ENCODE assay signal across 11 cellular contexts in genomic region chr7:22355620-22356009, GRCh38. TPM values are rescaled to one million over a fixed set of nuclear protein-coding genes. Genes with fewer than 3 reads are reported as not detected.
A peak's percentile ranks its signal among the peaks of the same experiment; 100 is the strongest.
DNase-seq lines count a peak whose midpoint lies in the region; ATAC-seq and TF ChIP-seq lines count a peak whose summit lies in the region.
"Had no signal": no experiment of that assay in that cellular context is flagged by ENCODE, and none has a peak within 500 bp of the region (broad histone marks: within the 10 kb centered on the region; RNA-seq: fewer than 3 reads in every experiment).

No MANE protein-coding gene starts in this region.

- DNase-seq in Calu3 (no peak), Karpas-422 (peak; percentile 59), chondrocyte (ENCODE audit: low spot score) (no peak), hypothalamus (lab: John Stamatoyannopoulos, UW) (no peak), DMS79 (lab: John Stamatoyannopoulos, UW) (no peak), DMS114 treated with DMSO at 0.1 percent for 48 hours (lab: John Stamatoyannopoulos, UW; ENCODE audit: unreplicated experiment) (no peak)
- no peak for DNase-seq in natural killer cell treated with Interleukin-12 subunit alpha and Interleukin-12 subunit beta and Interleukin-15 and Interleukin-18, amount 100 ng/mL, for 72 hours (ENCODE audit: low spot score)
- DNase-seq: brain microvascular endothelial cell, occipital lobe had no signal

- peak overlapping the region; percentile 87 for H3K4me3 ChIP-seq in Karpas-422 (ENCODE audit: low read length)

- H3K4me1 Mint-ChIP-seq in Calu3 (ENCODE audit: low read depth, unreplicated experiment): peaks cover 62% of the 10 kb centered on the region
- peaks cover 15% of the 10 kb centered on the region for H3K4me1 Mint-ChIP-seq in chondrocyte (ENCODE audit: low read depth)
- H3K4me1 Mint-ChIP-seq in natural killer cell treated with Interleukin-12 subunit alpha and Interleukin-12 subunit beta and Interleukin-15 and Interleukin-18, amount 100 ng/mL, for 72 hours (ENCODE audit: low read depth in 2 of 2): peaks cover 0 to 5% of the 10 kb centered on the region in 2 donors

- peaks cover 11% of the 10 kb centered on the region; the same call in 1 of the 2 replicates for H3K9me3 ChIP-seq in Karpas-422 (ENCODE audit: low read length)

- peaks cover 2% of the 10 kb centered on the region for H3K9me3 Mint-ChIP-seq in Calu3 (ENCODE audit: low read depth, unreplicated experiment)
- H3K9me3 Mint-ChIP-seq in chondrocyte (ENCODE audit: low read depth): peaks cover 20% of the 10 kb centered on the region
- peaks cover 5% of the 10 kb centered on the region for H3K9me3 Mint-ChIP-seq in natural killer cell treated with Interleukin-12 subunit alpha and Interleukin-12 subunit beta and Interleukin-15 and Interleukin-18, amount 100 ng/mL, for 72 hours

- CTCF ChIA-PET in Calu3 (lab: Charles Lee): interaction anchor here (0.7 to 1.6 kb wide), 5 partner anchors 10 to 89 kb away, joined by 3 to 16 read pairs (median 5); no protein-coding TSS in a partner anchor

- H3K4me1 ChIP-seq in Karpas-422 (ENCODE audit: low read length): peaks cover 49% of the 10 kb centered on the region

- H3K36me3 Mint-ChIP-seq in Calu3 (ENCODE audit: insufficient read depth, unreplicated experiment) (peaks cover 41% of the 10 kb centered on the region), chondrocyte (ENCODE audit: low read depth) (peaks cover 2% of the 10 kb centered on the region)
- peaks cover 13% of the 10 kb centered on the region for H3K36me3 Mint-ChIP-seq in natural killer cell treated with Interleukin-12 subunit alpha and Interleukin-12 subunit beta and Interleukin-15 and Interleukin-18, amount 100 ng/mL, for 72 hours

- intact Hi-C loops in Calu3 (cut with micrococcal nuclease; ENCODE audit: unreplicated experiment): no loop called here

- H3K9me2 ChIP-seq in Karpas-422 (replicated peaks; ENCODE audit: insufficient read depth, low read length): no peaks in the 10 kb centered on the region

- no peaks in the 10 kb centered on the region; the same call in 1 of the 2 replicates for H4K20me1 ChIP-seq in Karpas-422 (ENCODE audit: insufficient read depth, low read depth, low read length)

- H3K4me3 Mint-ChIP-seq in Calu3 (ENCODE audit: low read depth, unreplicated experiment): peak overlapping the region; percentile 82
- peak overlapping the region; percentile 26 for H3K4me3 Mint-ChIP-seq in chondrocyte (ENCODE audit: unreplicated experiment)
- peak overlapping the region; percentile 19 for H3K4me3 Mint-ChIP-seq in natural killer cell treated with Interleukin-12 subunit alpha and Interleukin-12 subunit beta and Interleukin-15 and Interleukin-18, amount 100 ng/mL, for 72 hours

- peaks cover 30% of the 10 kb centered on the region for H3K36me3 ChIP-seq in Karpas-422 (ENCODE audit: insufficient read depth, low read length)
- H3K36me3 ChIP-seq: brain microvascular endothelial cell had no signal

- BruUV-seq in Calu3 (replicated peaks; lab: Mats Ljungman, UMichigan): TSS peak; percentile 30

- no peak for TF ChIP-seq CTCF in Calu3 (IDR thresholded peaks at IDR 0.05; ENCODE audit: unreplicated experiment)
- TF ChIP-seq CTCF in chondrocyte (IDR thresholded peaks at IDR 0.05): no peak

- H2AFZ ChIP-seq in Karpas-422 (ENCODE audit: low read length): no peak overlapping the region

- H3K27me3 Mint-ChIP-seq in Calu3 (ENCODE audit: unreplicated experiment): no peaks in the 10 kb centered on the region
- H3K27me3 Mint-ChIP-seq in chondrocyte (ENCODE audit: low read depth): peaks cover 18% of the 10 kb centered on the region
- peaks cover 46 to 53% of the 10 kb centered on the region in 2 donors for H3K27me3 Mint-ChIP-seq in natural killer cell treated with Interleukin-12 subunit alpha and Interleukin-12 subunit beta and Interleukin-15 and Interleukin-18, amount 100 ng/mL, for 72 hours

- no peaks in the 10 kb centered on the region for H3K27me3 ChIP-seq in Karpas-422 (ENCODE audit: low read length)
- H3K27me3 ChIP-seq: brain microvascular endothelial cell had no signal

- H3K27ac Mint-ChIP-seq in Calu3 (ENCODE audit: unreplicated experiment) (peak overlapping the region; percentile 58), chondrocyte (ENCODE audit: unreplicated experiment) (no peak overlapping the region)
- no peak overlapping the region for H3K27ac Mint-ChIP-seq in natural killer cell treated with Interleukin-12 subunit alpha and Interleukin-12 subunit beta and Interleukin-15 and Interleukin-18, amount 100 ng/mL, for 72 hours

- peaks cover 60% of the 10 kb centered on the region for H3K79me2 ChIP-seq in Karpas-422 (ENCODE audit: low read length)

- H3K4me2 ChIP-seq in Karpas-422 (ENCODE audit: low read depth, low read length, poor library complexity, severe bottlenecking): peak overlapping the region; percentile 81

- peak overlapping the region; percentile 85 for H3K9ac ChIP-seq in Karpas-422 (ENCODE audit: low read length)

- ATAC-seq in natural killer cell treated with Interleukin-12 subunit alpha and Interleukin-12 subunit beta and Interleukin-15 and Interleukin-18, amount 100 ng/mL, for 72 hours: no peak
- ATAC-seq in HG03457 (IDR thresholded peaks at IDR 0.05; ENCODE audit: unreplicated experiment): no peak
- ATAC-seq: activated CD4-positive, CD25-positive, alpha-beta regulatory T cell treated with anti-CD3 and anti-CD28 coated beads, Interleukin-2, amount 50 U/mL, for 24 hours had no signal

- peak overlapping the region; percentile 79 for H3K27ac ChIP-seq in Karpas-422 (ENCODE audit: low read length)
- H3K27ac ChIP-seq: brain microvascular endothelial cell had no signal

RNA-seq across cellular contexts. Expression of gene RAPGEF5, which starts 1.3 kb away (rescaled TPM):
- total RNA-seq in Calu3 (2022) (108 and 128 TPM in 2 replicates), chondrocyte (0.53 to 2.2 TPM (median 1.9 TPM) in 3 replicates)
- total RNA-seq in Karpas-422 (2014; rRNA removed; shearing (Covaris generic); ENCODE audit: low replicate concordance): 80.1 and 81.6 TPM in 2 replicates
- 1 to 10 TPM in 1 of 2 donors, under 1 TPM in 1; 0.26 to 1.1 TPM for total RNA-seq in natural killer cell treated with Interleukin-12 subunit alpha and Interleukin-12 subunit beta and Interleukin-15 and Interleukin-18, amount 100 ng/mL, for 72 hours

Comparison
In these comparisons a context has a peak if more than half of its experiments do, and no peak if none do; other contexts are left out.
1. H3K4me3 Mint-ChIP-seq: peak in every context shown above with its lines; median percentile 82 in Calu3; 26 in chondrocyte; 19 in natural killer cell treated with Interleukin-12 subunit alpha and Interleukin-12 subunit beta and Interleukin-15 and Interleukin-18, amount 100 ng/mL, for 72 hours.
2. RNA of gene RAPGEF5, which starts 1.3 kb away (total RNA-seq): 108 to 128 TPM in Calu3 and 80.1 to 81.6 TPM in Karpas-422; 0.53 to 2.2 TPM in chondrocyte and 0.26 to 1.1 TPM in natural killer cell treated with Interleukin-12 subunit alpha and Interleukin-12 subunit beta and Interleukin-15 and Interleukin-18, amount 100 ng/mL, for 72 hours; every median in the first group is over 10 times any median in the second.